In the genomic region with DNA sequence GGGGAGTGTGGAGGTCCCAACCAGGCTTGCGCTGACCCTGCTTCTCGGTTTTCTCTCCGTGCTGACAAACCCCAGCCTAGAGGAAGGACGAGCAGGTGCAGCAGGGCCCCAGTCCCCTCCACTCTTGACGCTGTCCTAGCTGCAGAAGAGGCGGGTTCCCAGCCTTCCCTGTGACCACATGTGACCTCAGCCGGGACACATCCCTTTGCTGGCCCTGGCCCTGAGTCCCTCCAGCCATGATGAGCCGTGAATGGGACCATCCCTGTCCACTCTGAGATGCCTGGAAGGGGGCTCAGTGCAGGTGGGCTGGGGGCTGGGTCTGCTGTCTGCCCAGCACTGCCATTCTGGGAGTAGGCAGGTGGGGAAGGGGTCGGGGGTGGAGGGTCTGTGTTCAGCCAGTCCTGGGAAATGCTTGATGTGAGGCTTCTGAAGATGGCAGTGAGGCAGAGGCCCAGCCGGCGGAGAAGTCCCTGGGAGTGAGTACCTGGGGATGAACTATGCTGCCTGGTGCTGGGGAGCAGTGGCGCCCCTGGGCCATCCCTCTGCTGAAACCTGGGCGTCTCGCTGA, we compare ENCODE assay signal across 9 cellular contexts. TPM values are rescaled to one million over a fixed set of nuclear protein-coding genes. Genes with fewer than 3 reads are reported as not detected.
DNase-seq lines count a peak whose midpoint lies in the region; ATAC-seq and TF ChIP-seq lines count a peak whose summit lies in the region.
"Had no signal": no experiment of that assay in that cellular context is flagged by ENCODE, and none has a peak within 500 bp of the region (broad histone marks: within the 10 kb centered on the region; RNA-seq: fewer than 3 reads in every experiment).

No MANE protein-coding gene starts in this region.

- H3K36me3 Mint-ChIP-seq in activated T-cell treated with anti-CD3 and anti-CD28 coated beads, Interleukin-2, amount 50 U/mL, for 24 hours (ENCODE audit: low read depth), result peaks cover under 1% of the 10 kb centered on the region

- H3K27me3 ChIP-seq in hepatocyte (peaks cover 6% of the 10 kb centered on the region), suprapubic skin (peaks cover 53% of the 10 kb centered on the region)

- peaks cover 33% of the 10 kb centered on the region for H3K4me1 ChIP-seq in hepatocyte (ENCODE audit: insufficient read depth)
- peaks cover 71% of the 10 kb centered on the region for H3K4me1 ChIP-seq in suprapubic skin

- no peak for TF ChIP-seq EP300 in suprapubic skin (IDR thresholded peaks at IDR 0.05)

- H3K9me2 ChIP-seq in hepatocyte (replicated peaks; ENCODE audit: insufficient read depth), result no peaks in the 10 kb centered on the region

- H4K20me1 ChIP-seq in hepatocyte (ENCODE audit: insufficient read depth, poor library complexity, severe bottlenecking), result peaks cover 17% of the 10 kb centered on the region

- no peak overlapping the region for H2AFZ ChIP-seq in hepatocyte

- no peak overlapping the region for H3K27ac Mint-ChIP-seq in activated T-cell treated with anti-CD3 and anti-CD28 coated beads, Interleukin-2, amount 50 U/mL, for 24 hours
- H3K27ac Mint-ChIP-seq: B cell had no signal

- no peak for TF ChIP-seq POLR2A in suprapubic skin (IDR thresholded peaks at IDR 0.05)

- no peak overlapping the region for H3K4me3 ChIP-seq in hepatocyte
- H3K4me3 ChIP-seq in suprapubic skin, result peak overlapping the region; percentile 56

- peaks cover 53% of the 10 kb centered on the region for H3K4me1 Mint-ChIP-seq in activated T-cell treated with anti-CD3 and anti-CD28 coated beads, Interleukin-2, amount 50 U/mL, for 24 hours (ENCODE audit: low read depth)

- H3K4me3 Mint-ChIP-seq in activated T-cell treated with anti-CD3 and anti-CD28 coated beads, Interleukin-2, amount 50 U/mL, for 24 hours, result peak overlapping the region; percentile 64

- no peak for ATAC-seq in left colon

- no peaks in the 10 kb centered on the region for H3K9me3 Mint-ChIP-seq in activated T-cell treated with anti-CD3 and anti-CD28 coated beads, Interleukin-2, amount 50 U/mL, for 24 hours

- intact Hi-C loops in left colon (cut with DNase I, micrococcal nuclease), result no loop called here

- H3K9me3 ChIP-seq in hepatocyte (ENCODE audit: low read depth) (no peaks in the 10 kb centered on the region), suprapubic skin (no peaks in the 10 kb centered on the region)

- peak overlapping the region; percentile 84 for H3K4me2 ChIP-seq in hepatocyte

- DNase-seq in activated T-cell treated with anti-CD3 and anti-CD28 coated beads, Interleukin-2, amount 50 U/mL, for 24 hours, result no peak
- DNase-seq in activated T-cell treated with anti-CD3 and anti-CD28 coated beads, Interleukin-2, amount 50 U/mL, for 48 hours, result no peak
- DNase-seq in SK-N-DZ (ENCODE audit: low spot score), result peak; percentile 75
- DNase-seq in hepatocyte (ENCODE audit: low spot score), result no peak
- DNase-seq in suprapubic skin (ENCODE audit: low spot score in 2 of 2), result peak in 1 of 2 donors; percentile 63
- DNase-seq in left colon, result no peak
- DNase-seq in MV-4-11 (lab: John Stamatoyannopoulos, UW), result no peak
- DNase-seq in NCI-H1436 (lab: John Stamatoyannopoulos, UW), result no peak

- 51% methylated on average over 12 of the region's 14 CpGs for WGBS in hepatocyte (ENCODE audit: low lambda C conversion rate, missing lambda C conversion rate)
- 36% methylated on average over 6 of the region's 14 CpGs for WGBS in suprapubic skin

- peaks cover 59% of the 10 kb centered on the region for H3K27me3 Mint-ChIP-seq in activated T-cell treated with anti-CD3 and anti-CD28 coated beads, Interleukin-2, amount 50 U/mL, for 24 hours

- H3K79me2 ChIP-seq in hepatocyte, result peaks cover 6% of the 10 kb centered on the region

- no peak for TF ChIP-seq CTCF in hepatocyte (IDR thresholded peaks at IDR 0.05; ENCODE audit: poor library complexity)
- no peak for TF ChIP-seq CTCF in suprapubic skin (IDR thresholded peaks at IDR 0.05)

- H3K36me3 ChIP-seq in hepatocyte (replicated peaks; ENCODE audit: insufficient read depth, low read depth) (no peaks in the 10 kb centered on the region), suprapubic skin (no peaks in the 10 kb centered on the region)

- H3K27ac ChIP-seq in hepatocyte (peak overlapping the region; percentile 99), suprapubic skin (peak overlapping the region; percentile 81)

RNA-seq across cellular contexts. Expression of gene TUBB3, which starts 1.9 kb away (rescaled TPM):
- 1,422 and 1,715 TPM in 2 replicates for polyA plus RNA-seq in SK-N-DZ (2014; cell fraction: cytosol; rRNA removed)
- 950 and 1,080 TPM in 2 replicates for polyA plus RNA-seq in SK-N-DZ (2014; cell fraction: nucleus; rRNA removed)
- total RNA-seq in hepatocyte (50.0 and 87.2 TPM in 2 replicates), suprapubic skin (1 to 10 TPM; 1.2 to 9.2 (median 4.6) TPM), left colon (1 to 10 TPM; 3.3 to 4.2 TPM)
- polyA plus RNA-seq in hepatocyte, result 69.3 and 70.0 TPM in 2 replicates

RNA-seq across cellular contexts. Expression of gene MC1R, which starts 2.6 kb away (rescaled TPM):
- 8.5 and 8.9 TPM in 2 replicates for polyA plus RNA-seq in SK-N-DZ (2014; cell fraction: cytosol; rRNA removed)
- 45.8 and 54.5 TPM in 2 replicates for polyA plus RNA-seq in SK-N-DZ (2014; cell fraction: nucleus; rRNA removed)
- total RNA-seq in hepatocyte (4.2 and 4.5 TPM in 2 replicates), suprapubic skin (10 to 100 TPM in 2 of 4 donors, 1 to 10 TPM in 2; 3.6 to 29.3 (median 8.9) TPM), left colon (1 to 10 TPM; 2.1 to 4.3 TPM)
- polyA plus RNA-seq in hepatocyte, result 3.4 and 4.8 TPM in 2 replicates

RNA-seq across cellular contexts. Expression of gene DEF8, which starts 27.3 kb away (rescaled TPM):
- 115 and 143 TPM in 2 replicates for polyA plus RNA-seq in SK-N-DZ (2014; cell fraction: cytosol; rRNA removed)
- polyA plus RNA-seq in SK-N-DZ (2014; cell fraction: nucleus; rRNA removed), result 288 and 329 TPM in 2 replicates
- total RNA-seq in hepatocyte (61.7 and 69.1 TPM in 2 replicates), suprapubic skin (100 to 1,000 TPM in 2 of 4 donors, 10 to 100 TPM in 2; 89.3 to 107 (median 99.7) TPM), left colon (10 to 100 TPM; 25.4 to 34.0 TPM)
- polyA plus RNA-seq in hepatocyte, result 64.2 and 74.7 TPM in 2 replicates

RNA-seq across cellular contexts. Expression of gene TCF25, which starts 47.8 kb away (rescaled TPM):
- 135 and 156 TPM in 2 replicates for polyA plus RNA-seq in SK-N-DZ (2014; cell fraction: cytosol; rRNA removed)
- polyA plus RNA-seq in SK-N-DZ (2014; cell fraction: nucleus; rRNA removed), result 277 and 365 TPM in 2 replicates
- 79.3 and 130 TPM in 2 replicates for total RNA-seq in hepatocyte
- 206 and 256 TPM in 2 replicates for polyA plus RNA-seq in hepatocyte
- 100 to 1,000 TPM; 166 to 260 (median 182) TPM for total RNA-seq in suprapubic skin
- 100 to 1,000 TPM; 152 to 210 TPM for total RNA-seq in left colon
